ENCODE assay signal across 9 cellular contexts in genomic region chr1:169383449-169383848, GRCh38. TPM values are rescaled to one million over a fixed set of nuclear protein-coding genes. Genes with fewer than 3 reads are reported as not detected.
"Had no signal": no experiment of that assay in that cellular context is flagged by ENCODE, and none has a peak within 500 bp of the region (broad histone marks: within the 10 kb centered on the region; RNA-seq: fewer than 3 reads in every experiment).

No MANE protein-coding gene starts in this region.

- FAIRE-seq: HTR-8/SVneo, K562 had no signal

- H3K4me3 ChIP-seq: GM23248, HAP-1, K562 had no signal

- H3K27ac ChIP-seq: GM23248 had no signal

- ATAC-seq: HCT116, K562 had no signal

- H3K9me3 ChIP-seq: HAP-1 had no signal

- DNase-seq: GM23248, GOT3, H7, HFFc6, IMR-90 had no signal

RNA-seq across cellular contexts. Expression of gene CCDC181, which starts 43.8 kb away (rescaled TPM):
- total RNA-seq: GM23248, HFFc6, IMR-90 had no signal
- polyA plus RNA-seq: GM23248 had no signal
